ENCODE assay signal across 20 cellular contexts in the genomic region with DNA sequence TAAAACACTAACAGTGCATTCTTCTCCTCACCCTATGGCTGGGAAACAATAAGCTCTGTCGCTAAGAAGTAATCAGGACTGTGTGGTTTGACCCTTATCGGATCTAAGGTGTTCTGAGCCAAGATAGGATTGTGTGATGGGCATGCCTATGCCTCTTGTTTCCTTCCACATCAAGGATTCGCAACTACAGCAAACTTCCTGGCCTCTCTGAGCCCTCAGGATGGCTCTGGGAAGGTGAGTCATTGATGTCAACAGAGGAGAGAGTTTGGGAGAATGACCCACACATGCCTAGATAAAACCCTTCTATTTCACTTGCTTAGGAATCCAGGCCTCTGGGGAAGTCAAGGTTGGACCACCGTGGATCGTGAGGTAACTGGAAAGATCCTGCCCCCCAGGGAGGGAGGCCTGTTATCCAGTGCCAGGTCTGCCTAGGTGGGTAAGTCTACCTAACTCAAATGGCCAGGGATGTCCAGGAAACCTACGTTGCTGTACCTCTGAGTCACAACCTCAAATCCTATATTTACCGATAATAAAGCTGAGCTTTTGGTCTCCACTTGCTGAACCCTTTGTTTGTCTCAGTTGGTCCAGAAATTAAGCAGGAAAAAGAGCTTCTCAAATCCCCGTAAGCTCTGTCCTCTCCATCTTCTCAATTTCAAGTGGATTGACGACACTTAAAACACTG. TPM values are rescaled to one million over a fixed set of nuclear protein-coding genes. Genes with fewer than 3 reads are reported as not detected.
A peak's percentile ranks its signal among the peaks of the same experiment; 100 is the strongest.
DNase-seq lines count a peak whose midpoint lies in the region; ATAC-seq and TF ChIP-seq lines count a peak whose summit lies in the region.
"Had no signal": no experiment of that assay in that cellular context is flagged by ENCODE, and none has a peak within 500 bp of the region (broad histone marks: within the 10 kb centered on the region; RNA-seq: fewer than 3 reads in every experiment).

No MANE protein-coding gene starts in this region.

- H3K4me1 ChIP-seq in foreskin keratinocyte = peaks cover 12% of the 10 kb centered on the region

- DNase-seq in A172 (ENCODE audit: low spot score) = peak; percentile 70
- DNase-seq in HS-5 (ENCODE audit: low read depth) = peak; percentile 40
- peak; percentile 26 for DNase-seq in amniotic epithelial cell (ENCODE audit: low read depth)
- DNase-seq in foreskin keratinocyte = no peak
- DNase-seq in stimulated activated CD4-positive, alpha-beta T cell treated with anti-CD3 and anti-CD28 coated beads, Interleukin-1b, Interleukin-23, amount 100 ng/mL, for 48 hours = no peak
- DNase-seq in DMS153 (lab: John Stamatoyannopoulos, UW) = no peak
- DNase-seq in activated CD4-positive, alpha-beta T cell treated with anti-CD3 and anti-CD28 coated beads, Interleukin-2, amount 50 U/mL, for 48 hours = no peak
- DNase-seq in COR-L47 (lab: John Stamatoyannopoulos, UW) = no peak
- DNase-seq: activated CD4-positive, alpha-beta memory T cell treated with anti-CD3 and anti-CD28 coated beads for 36 hours; activated naive CD4-positive, alpha-beta T cell treated with Interleukin-2 at 50 U/mL for 16 hours; activated T-cell treated with anti-CD3 and anti-CD28 coated beads for 4 hours; aorta; left cardiac atrium; NCI-H1105 treated with DMSO at 0.1 percent for 48 hours; NCI-H524 treated with DMSO at 0.1 percent for 48 hours; SHP77 treated with DMSO at 0.1 percent for 48 hours; stimulated activated naive CD8-positive, alpha-beta T cell treated with anti-CD3 and anti-CD28 coated beads, Interleukin-15, amount 100 ng/mL, for 72 hours; T-helper 1 cell had no signal

- H3K27me3 ChIP-seq in foreskin keratinocyte = no peaks in the 10 kb centered on the region

- no peak for TF ChIP-seq CTCF in foreskin keratinocyte (conservative IDR thresholded peaks at IDR 0.05)

- peak; percentile 62 for ATAC-seq in foreskin keratinocyte
- ATAC-seq: left cardiac atrium; stimulated activated naive CD8-positive, alpha-beta T cell treated with anti-CD3 and anti-CD28 coated beads, Interleukin-15, amount 100 ng/mL, for 72 hours had no signal

- no peak overlapping the region for H3K27ac ChIP-seq in foreskin keratinocyte
- H3K27ac ChIP-seq: VCaP had no signal

RNA-seq across cellular contexts. Expression of a gene that starts 27.4 kb away (rescaled TPM):
- total RNA-seq in A172 (2014; rRNA removed; shearing (Covaris generic)) = 6.4 and 7.0 TPM in 2 replicates
- total RNA-seq in foreskin keratinocyte = 13.1 and 14.6 TPM in 2 replicates
- 3.6 and 4.6 TPM in 2 replicates for polyA plus RNA-seq in foreskin keratinocyte
- total RNA-seq: HT-29 had no signal

Comparison
In these comparisons a context has a peak if more than half of its experiments do, and no peak if none do; other contexts are left out.
1. DNase-seq: peak in A172 (single experiment), HS-5 (single experiment) and amniotic epithelial cell (single experiment); none in foreskin keratinocyte (0 of 2), stimulated activated CD4-positive, alpha-beta T cell treated with anti-CD3 and anti-CD28 coated beads, Interleukin-1b, Interleukin-23, amount 100 ng/mL, for 48 hours (single experiment), DMS153 (single experiment), activated CD4-positive, alpha-beta T cell treated with anti-CD3 and anti-CD28 coated beads, Interleukin-2, amount 50 U/mL, for 48 hours (0 of 2) and COR-L47 (single experiment).